ENCODE assay signal across 25 cellular contexts in genomic region chr5:126471247-126471646, GRCh38. TPM values are rescaled to one million over a fixed set of nuclear protein-coding genes. Genes with fewer than 3 reads are reported as not detected.
A peak's percentile ranks its signal among the peaks of the same experiment; 100 is the strongest.
DNase-seq lines count a peak whose midpoint lies in the region; ATAC-seq and TF ChIP-seq lines count a peak whose summit lies in the region.
"Had no signal": no experiment of that assay in that cellular context is flagged by ENCODE, and none has a peak within 500 bp of the region (broad histone marks: within the 10 kb centered on the region; RNA-seq: fewer than 3 reads in every experiment).

No MANE protein-coding gene starts in this region.

- no peak for TF ChIP-seq CTCF in dorsolateral prefrontal cortex (IDR thresholded peaks at IDR 0.05 in 54 of 56, conservative IDR thresholded peaks at IDR 0.05 in 2 of 56; ENCODE audit: low read depth in 1 of 56, partially characterized antibody in 56 of 56)
- TF ChIP-seq CTCF in osteoblast (IDR thresholded peaks at IDR 0.05; ENCODE audit: extremely low read depth, low read depth, low read length) = no peak
- no peak for TF ChIP-seq CTCF in Calu3 (IDR thresholded peaks at IDR 0.05; ENCODE audit: unreplicated experiment)

- H3K9me3 ChIP-seq in osteoblast (ENCODE audit: low read depth, low read length) = no peaks in the 10 kb centered on the region
- H3K9me3 ChIP-seq: Peyer's patch had no signal

- no peak overlapping the region for H3K27ac Mint-ChIP-seq in Calu3 (ENCODE audit: unreplicated experiment)
- H3K27ac Mint-ChIP-seq: activated naive CD8-positive, alpha-beta T cell treated with anti-CD3 and anti-CD28 coated beads, Interleukin-2, amount 10 ng/mL, durations not matched to agents 7 days and 5 days; activated T-helper 2 cell treated with anti-CD3 and anti-CD28 coated beads, Interferon-gamma antibody, Interleukin-2, Interleukin-4, amounts not matched to agents 10 μg/mL and 5 μg/mL and 100 μg/mL, durations not matched to agents 14 hours and 24 hours and 36 hours; CD8-positive, alpha-beta memory T cell; natural killer cell treated with Interleukin-12 subunit alpha and Interleukin-12 subunit beta and Interleukin-15 and Interleukin-18, amount 100 ng/mL, for 72 hours; WTC11 had no signal

- peaks cover 17% of the 10 kb centered on the region for H3K36me3 Mint-ChIP-seq in Calu3 (ENCODE audit: insufficient read depth, unreplicated experiment)
- H3K36me3 Mint-ChIP-seq: natural killer cell treated with Interleukin-12 subunit alpha and Interleukin-12 subunit beta and Interleukin-15 and Interleukin-18, amount 100 ng/mL, for 72 hours had no signal

- H3K4me3 ChIP-seq in dorsolateral prefrontal cortex (no peak overlapping the region), osteoblast (ENCODE audit: insufficient read depth, low read length) (no peak overlapping the region)
- H3K4me3 ChIP-seq: Peyer's patch, SK-N-MC had no signal

- H3K4me2 ChIP-seq in osteoblast (ENCODE audit: insufficient read depth, low read length) = peak overlapping the region; percentile 66

- H3K4me1 Mint-ChIP-seq in Calu3 (ENCODE audit: low read depth, unreplicated experiment) = peaks cover 19% of the 10 kb centered on the region
- H3K4me1 Mint-ChIP-seq: CD8-positive, alpha-beta memory T cell had no signal

- DNase-seq in NCI-H82 (lab: John Stamatoyannopoulos, UW) (peak; percentile 6), NCI-H82 treated with DMSO at 0.1 percent for 48 hours (lab: John Stamatoyannopoulos, UW; ENCODE audit: unreplicated experiment) (no peak), dorsolateral prefrontal cortex (no peak), osteoblast (ENCODE audit: insufficient read length, low spot score, missing footprints) (no peak), cerebellar nuclear complex (lab: John Stamatoyannopoulos, UW) (no peak), Calu3 (no peak), UCSD-AML1 (lab: John Stamatoyannopoulos, UW; ENCODE audit: unreplicated experiment) (no peak)
- DNase-seq: activated CD4-positive, alpha-beta T cell treated with anti-CD3 and anti-CD28 coated beads, Interleukin-2, amount 50 U/mL, for 4 hours; activated CD8-positive, alpha-beta memory T cell treated with anti-CD3 and anti-CD28 coated beads, Interleukin-2, amount 50 U/mL, for 4 hours; activated naive CD8-positive, alpha-beta T cell treated with anti-CD3 and anti-CD28 coated beads, Interleukin-2, amount 10 ng/mL, durations not matched to agents 7 days and 5 days; AML-193; CD8-positive, alpha-beta memory T cell; cortex of kidney; DMS79; NK-92 treated with Interleukin-12 subunit alpha and Interleukin-12 subunit beta, amount 100 ng/mL, for 24 hours; Peyer's patch; posterior cingulate gyrus had no signal

- no TSS peak for BruUV-seq in Calu3 (replicated peaks; lab: Mats Ljungman, UMichigan)

- H3K36me3 ChIP-seq in osteoblast (ENCODE audit: insufficient read depth, low read length) = peaks cover 59% of the 10 kb centered on the region

- no peaks in the 10 kb centered on the region for H4K20me1 ChIP-seq in osteoblast (ENCODE audit: insufficient read depth, low read length)

- no peak for ATAC-seq in HG02970 (IDR thresholded peaks at IDR 0.05; ENCODE audit: low FRiP score, unreplicated experiment)
- ATAC-seq: left lobe of liver; natural killer cell treated with Interleukin-12 subunit alpha and Interleukin-12 subunit beta and Interleukin-15 and Interleukin-18, amount 100 ng/mL, for 72 hours; WTC11 had no signal

- H3K27me3 ChIP-seq in dorsolateral prefrontal cortex = no peaks in the 10 kb centered on the region
- H3K27me3 ChIP-seq in osteoblast (ENCODE audit: insufficient read depth, low read length) = no peaks in the 10 kb centered on the region
- H3K27me3 ChIP-seq: Peyer's patch had no signal

- H3K4me1 ChIP-seq in osteoblast (ENCODE audit: insufficient read depth, low read length) = peaks cover 22% of the 10 kb centered on the region

- H3K9me3 Mint-ChIP-seq in Calu3 (ENCODE audit: low read depth, unreplicated experiment) = no peaks in the 10 kb centered on the region
- H3K9me3 Mint-ChIP-seq: activated naive CD8-positive, alpha-beta T cell treated with anti-CD3 and anti-CD28 coated beads, Interleukin-2, amount 10 ng/mL, durations not matched to agents 7 days and 5 days; activated T-helper 2 cell treated with anti-CD3 and anti-CD28 coated beads, Interferon-gamma antibody, Interleukin-2, Interleukin-4, amounts not matched to agents 10 μg/mL and 5 μg/mL and 100 μg/mL, durations not matched to agents 14 hours and 24 hours and 36 hours; CD8-positive, alpha-beta memory T cell; natural killer cell treated with Interleukin-12 subunit alpha and Interleukin-12 subunit beta and Interleukin-15 and Interleukin-18, amount 100 ng/mL, for 72 hours; WTC11 had no signal

- H2AFZ ChIP-seq in osteoblast (ENCODE audit: low read length) = no peak overlapping the region

- CTCF ChIA-PET in Calu3 (lab: Charles Lee) = interaction anchor here (1.3 kb wide), 1 partner anchor 100 kb away, joined by 4 read pairs; no protein-coding TSS in a partner anchor

- H3K27ac ChIP-seq in dorsolateral prefrontal cortex = peak overlapping the region in 42 of 59 donors; percentile 0 to 85 (median 37)
- peak overlapping the region; percentile 80 for H3K27ac ChIP-seq in osteoblast (ENCODE audit: low read depth, low read length)
- H3K27ac ChIP-seq: 22Rv1, Peyer's patch, SK-N-MC had no signal

- intact Hi-C loops in dorsolateral prefrontal cortex (cut with DNase I) = no loop called here
- intact Hi-C loops in Calu3 (cut with micrococcal nuclease; ENCODE audit: unreplicated experiment) = loop anchor here (5.0 kb wide), 2 partner anchors 44 to 104 kb away; no protein-coding TSS in a partner anchor

- H3K79me2 ChIP-seq in osteoblast (ENCODE audit: insufficient read depth, low read length) = peaks cover 5% of the 10 kb centered on the region

- no peaks in the 10 kb centered on the region for H3K27me3 Mint-ChIP-seq in Calu3 (ENCODE audit: unreplicated experiment)
- H3K27me3 Mint-ChIP-seq: activated naive CD8-positive, alpha-beta T cell treated with anti-CD3 and anti-CD28 coated beads, Interleukin-2, amount 10 ng/mL, durations not matched to agents 7 days and 5 days; CD8-positive, alpha-beta memory T cell; natural killer cell treated with Interleukin-12 subunit alpha and Interleukin-12 subunit beta and Interleukin-15 and Interleukin-18, amount 100 ng/mL, for 72 hours had no signal

- H3K4me3 Mint-ChIP-seq in Calu3 (ENCODE audit: low read depth, unreplicated experiment) = no peak overlapping the region
- H3K4me3 Mint-ChIP-seq: activated naive CD8-positive, alpha-beta T cell treated with anti-CD3 and anti-CD28 coated beads, Interleukin-2, amount 10 ng/mL, durations not matched to agents 7 days and 5 days; CD8-positive, alpha-beta memory T cell; natural killer cell treated with Interleukin-12 subunit alpha and Interleukin-12 subunit beta and Interleukin-15 and Interleukin-18, amount 100 ng/mL, for 72 hours; WTC11 had no signal

RNA-seq across cellular contexts. Expression of gene GRAMD2B, which starts 48.0 kb away (rescaled TPM):
- total RNA-seq in dorsolateral prefrontal cortex (100 to 1,000 TPM in 33 of 120 experiments, 10 to 100 TPM in 87; 39.5 to 205 (median 86.4) TPM), osteoblast (89.8 and 94.6 TPM in 2 replicates), Calu3 (2022) (23.0 and 23.3 TPM in 2 replicates)
- total RNA-seq: NCI-H460 had no signal
